In the genomic region with DNA sequence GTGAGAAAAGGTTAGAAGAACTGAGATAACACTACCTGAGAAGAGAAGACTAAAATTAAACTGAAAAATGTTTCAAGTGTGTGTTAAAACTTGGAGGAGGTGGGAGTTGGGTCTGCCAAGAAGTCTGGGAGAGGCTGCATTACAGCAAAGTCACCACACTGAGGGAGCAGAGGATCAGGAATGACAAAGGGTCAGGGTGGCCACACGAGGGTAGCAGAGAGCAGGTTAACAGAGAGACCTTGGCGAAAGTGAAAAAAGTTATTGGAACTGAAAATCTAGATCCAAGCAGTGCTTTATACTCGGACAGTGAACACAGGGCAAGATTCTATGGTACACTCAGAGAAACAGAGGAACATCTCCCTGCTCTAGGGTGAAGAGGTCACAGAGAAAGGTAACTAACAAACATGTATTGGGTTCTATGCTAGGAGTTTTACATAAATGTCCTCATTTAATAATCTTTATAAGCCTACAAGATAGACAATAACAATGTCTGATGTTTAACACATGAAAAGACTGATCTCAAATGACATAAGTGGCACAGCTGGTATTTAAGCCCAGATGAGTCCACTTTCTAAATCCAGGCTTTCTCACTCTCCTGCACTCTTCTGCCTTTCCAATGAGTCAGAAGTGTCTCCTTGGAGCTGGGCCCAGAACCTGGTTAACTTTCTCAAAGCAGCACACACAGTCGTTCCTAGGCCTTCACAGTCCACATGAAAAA, we compare ENCODE assay signal across 8 cellular contexts. TPM values are rescaled to one million over a fixed set of nuclear protein-coding genes. Genes with fewer than 3 reads are reported as not detected.
DNase-seq lines count a peak whose midpoint lies in the region; TF ChIP-seq lines count a peak whose summit lies in the region.

No MANE protein-coding gene starts in this region.

- TF ChIP-seq CTCF in GM12874 (IDR thresholded peaks at IDR 0.05; ENCODE audit: insufficient read depth, low read depth, low read length) (peak; percentile 91), HFFc6 (IDR thresholded peaks at IDR 0.05) (peak; percentile 98), cardiac muscle cell (IDR thresholded peaks at IDR 0.05; ENCODE audit: low read depth, low read length) (peak; percentile 99)

- H3K27me3 Mint-ChIP-seq in HFFc6 (ENCODE audit: insufficient read depth) = peaks cover 9% of the 10 kb centered on the region
- peaks cover 54% of the 10 kb centered on the region for H3K27me3 Mint-ChIP-seq in activated naive CD8-positive, alpha-beta T cell treated with anti-CD3 and anti-CD28 coated beads for 36 hours

- peaks cover 18% of the 10 kb centered on the region for H3K4me1 Mint-ChIP-seq in HFFc6 (ENCODE audit: low read depth)
- peaks cover 2% of the 10 kb centered on the region for H3K4me1 Mint-ChIP-seq in activated naive CD8-positive, alpha-beta T cell treated with anti-CD3 and anti-CD28 coated beads for 36 hours

- H3K27ac ChIP-seq in cardiac muscle cell = no peak overlapping the region

- H3K4me3 Mint-ChIP-seq in HFFc6 = peak overlapping the region; percentile 65
- H3K4me3 Mint-ChIP-seq in activated naive CD8-positive, alpha-beta T cell treated with anti-CD3 and anti-CD28 coated beads for 36 hours = no peak overlapping the region

- H3K27me3 ChIP-seq in cardiac muscle cell = no peaks in the 10 kb centered on the region

- no peak overlapping the region for H3K4me3 ChIP-seq in cardiac muscle cell

- H3K9me3 ChIP-seq in cardiac muscle cell (ENCODE audit: low read depth) = no peaks in the 10 kb centered on the region

- H3K36me3 Mint-ChIP-seq in HFFc6 (ENCODE audit: low read depth) = no peaks in the 10 kb centered on the region
- no peaks in the 10 kb centered on the region for H3K36me3 Mint-ChIP-seq in activated naive CD8-positive, alpha-beta T cell treated with anti-CD3 and anti-CD28 coated beads for 36 hours

- H3K4me1 ChIP-seq in cardiac muscle cell (ENCODE audit: low read depth) = peaks cover 10% of the 10 kb centered on the region

- DNase-seq in HFFc6 (peak; percentile 89), MV-4-11 (lab: John Stamatoyannopoulos, UW) (peak; percentile 62), SKM-1 treated with dmso at 0.1 percent for 144 hours (lab: John Stamatoyannopoulos, UW; ENCODE audit: unreplicated experiment) (peak; percentile 88), cardiac muscle cell (ENCODE audit: low read depth in 1 of 2, low spot score in 1 of 2) (peak; percentile 84 to 91), putamen (ENCODE audit: low spot score) (peak; percentile 76), NCI-H128 (lab: John Stamatoyannopoulos, UW; ENCODE audit: unreplicated experiment) (no peak)
- DNase-seq in activated naive CD8-positive, alpha-beta T cell treated with anti-CD3 and anti-CD28 coated beads for 36 hours = peak; percentile 58

- H3K9me3 Mint-ChIP-seq in HFFc6 = no peaks in the 10 kb centered on the region
- H3K9me3 Mint-ChIP-seq in activated naive CD8-positive, alpha-beta T cell treated with anti-CD3 and anti-CD28 coated beads for 36 hours = no peaks in the 10 kb centered on the region

- H3K36me3 ChIP-seq in cardiac muscle cell = no peaks in the 10 kb centered on the region

- peak overlapping the region; percentile 58 for H3K27ac Mint-ChIP-seq in HFFc6
- H3K27ac Mint-ChIP-seq in activated naive CD8-positive, alpha-beta T cell treated with anti-CD3 and anti-CD28 coated beads for 36 hours = no peak overlapping the region

RNA-seq across cellular contexts. Expression of a gene that starts 10.3 kb away (rescaled TPM):
- total RNA-seq in HFFc6 (2021; fragmentation: NEBNext Ultra II Directional; extraction: Animal tissue kit (Norgen Biotek cat#: 25700)) = under 1 TPM in 4 of 6 experiments, not detected in 2; 0.06 to 0.24 (median 0.17) TPM
- total RNA-seq in activated naive CD8-positive, alpha-beta T cell treated with anti-CD3 and anti-CD28 coated beads for 36 hours = not detected
- total RNA-seq in cardiac muscle cell = 1.7 and 3.1 TPM in 2 replicates
- polyA plus RNA-seq in cardiac muscle cell = 0.51 and 1.3 TPM in 2 replicates

RNA-seq across cellular contexts. Expression of a gene that starts 43.5 kb away (rescaled TPM):
- not detected for total RNA-seq in HFFc6 (2021; fragmentation: NEBNext Ultra II Directional; extraction: Animal tissue kit (Norgen Biotek cat#: 25700))
- total RNA-seq in activated naive CD8-positive, alpha-beta T cell treated with anti-CD3 and anti-CD28 coated beads for 36 hours = not detected
- total RNA-seq in cardiac muscle cell = 0.18 and 0.63 TPM in 2 replicates
- 0.33 TPM in 1 of 2 replicates, not detected in the other for polyA plus RNA-seq in cardiac muscle cell
